In the genomic region with DNA sequence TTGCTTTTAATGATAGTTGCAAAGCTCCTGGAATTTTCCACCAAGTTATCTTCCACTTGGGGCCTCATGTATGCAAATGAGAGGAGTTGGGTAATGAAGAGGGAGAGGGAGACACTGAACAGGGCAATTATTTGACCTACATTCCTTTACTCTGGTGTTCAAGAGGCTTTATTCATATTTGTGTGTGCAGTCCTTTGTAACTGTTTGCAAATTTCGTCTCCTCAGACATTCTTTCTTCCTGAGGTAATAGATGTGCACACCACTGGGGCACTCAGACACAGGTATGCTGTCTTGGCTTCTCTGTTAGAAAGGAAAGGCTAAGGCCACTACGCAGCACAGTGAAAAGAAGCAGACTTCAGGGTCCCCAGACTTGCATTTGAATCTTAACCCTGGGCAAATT, we compare ENCODE assay signal across 1 cellular context.
TF ChIP-seq lines count a peak whose summit lies in the region.

No MANE protein-coding gene starts in this region.

TF ChIP-seq in SK-N-SH, 30 proteins besides CTCF, POLR2A, EP300 and RAD21:
- 0 out of 2 replicates have a peak, but pooled peaks have one; percentile 14 for TF ChIP-seq TCF12 (IDR thresholded peaks at IDR 0.05)
- no peak for TF ChIP-seq CHD2 (IDR thresholded peaks at IDR 0.05; ENCODE audit: low read length, partially characterized antibody)
TF ChIP-seq in SK-N-SH: peak in this region for 1.
